ENCODE assay signal across 22 cellular contexts in genomic region chr13:34412817-34413365, GRCh38.
A peak's percentile ranks its signal among the peaks of the same experiment; 100 is the strongest.
DNase-seq lines count a peak whose midpoint lies in the region; ATAC-seq, FAIRE-seq and TF ChIP-seq lines count a peak whose summit lies in the region.
"Had no signal": no experiment of that assay in that cellular context is flagged by ENCODE, and none has a peak within 500 bp of the region (broad histone marks: within the 10 kb centered on the region; RNA-seq: fewer than 3 reads in every experiment).

No MANE protein-coding gene starts in this region.

- H4K20me1 ChIP-seq in SK-N-SH (ENCODE audit: insufficient read depth) (no peaks in the 10 kb centered on the region), smooth muscle cell (ENCODE audit: low read depth) (no peaks in the 10 kb centered on the region)
- H4K20me1 ChIP-seq: BLaER1 treated with 17β-estradiol and CSF1 and Interleukin-3, amounts not matched to agents 10 nM and 100 nM had no signal

- no peaks in the 10 kb centered on the region for H3K36me3 ChIP-seq in SK-N-SH (replicated peaks in 1 of 2; ENCODE audit: control insufficient read depth in 1 of 2, insufficient read depth in 2 of 2, low read length in 1 of 2)
- H3K36me3 ChIP-seq in smooth muscle cell (ENCODE audit: low read depth): no peaks in the 10 kb centered on the region
- H3K36me3 ChIP-seq: BLaER1 treated with 17β-estradiol and CSF1 and Interleukin-3, amounts not matched to agents 10 nM and 100 nM; gastrocnemius medialis; prostate gland; upper lobe of left lung had no signal

- H3K9ac ChIP-seq in SK-N-SH: no peak overlapping the region; the same call in 1 of the 2 replicates
- H3K9ac ChIP-seq in smooth muscle cell (ENCODE audit: low read depth): no peak overlapping the region
- H3K9ac ChIP-seq: BLaER1 treated with 17β-estradiol and CSF1 and Interleukin-3, amounts not matched to agents 10 nM and 100 nM had no signal

- no peaks in the 10 kb centered on the region for H3K9me2 ChIP-seq in SK-N-SH

- TF ChIP-seq RAD21 in SK-N-SH (IDR thresholded peaks at IDR 0.05; ENCODE audit: low read length): no peak

- TF ChIP-seq EP300 in SK-N-SH (IDR thresholded peaks at IDR 0.05; ENCODE audit: borderline replicate concordance in 1 of 2, low read depth in 1 of 2, low read length in 1 of 2): peak in 1 of 2 experiments; percentile 14; a peak in 1 of 4 replicates

- TF ChIP-seq CTCF in SK-N-SH (IDR thresholded peaks at IDR 0.05) (no peak), smooth muscle cell (IDR thresholded peaks at IDR 0.05; ENCODE audit: borderline replicate concordance, insufficient read depth, poor library complexity, severe bottlenecking) (no peak)

- peak; percentile 81 for ATAC-seq in esophagus mucosa
- ATAC-seq: gastrocnemius medialis; naive thymus-derived CD8-positive, alpha-beta T cell; stimulated activated naive CD8-positive, alpha-beta T cell treated with anti-CD3 and anti-CD28 coated beads, Interleukin-15, Interleukin-2, amounts not matched to agents 100 U/mL and 50 U/mL, for 24 hours had no signal

- H3K4me1 ChIP-seq in SK-N-SH (ENCODE audit: control insufficient read depth in 1 of 2, insufficient read depth in 2 of 2, low read depth in 1 of 2, low read length in 1 of 2): peaks cover 14 to 16% of the 10 kb centered on the region in 2 experiments
- H3K4me1 ChIP-seq in smooth muscle cell (ENCODE audit: low read depth): no peaks in the 10 kb centered on the region
- H3K4me1 ChIP-seq: prostate gland, upper lobe of left lung had no signal

- H2AFZ ChIP-seq in SK-N-SH (ENCODE audit: low read depth): peak overlapping the region; percentile 53
- H2AFZ ChIP-seq in smooth muscle cell (ENCODE audit: low read depth): no peak overlapping the region

- H3K79me2 ChIP-seq in SK-N-SH (ENCODE audit: insufficient read depth) (no peaks in the 10 kb centered on the region), smooth muscle cell (ENCODE audit: low read depth) (no peaks in the 10 kb centered on the region)

- peak overlapping the region; percentile 53 for H3K4me2 ChIP-seq in SK-N-SH
- H3K4me2 ChIP-seq in smooth muscle cell: peak overlapping the region; percentile 31

- FAIRE-seq in RCC 7860 (lab: Jason Lieb, UNC): no peak

- H3K27ac ChIP-seq in SK-N-SH (ENCODE audit: low read depth in 2 of 2, low read length in 1 of 2) (peak overlapping the region in 1 of 2 experiments; percentile 78; a peak in 2 of 4 replicates), smooth muscle cell (ENCODE audit: low read depth) (peak overlapping the region; percentile 35)
- H3K27ac ChIP-seq: 22Rv1, gastrocnemius medialis, prostate gland, SK-N-MC, upper lobe of left lung had no signal

- POLR2A ChIA-PET in SK-N-SH (lab: Yijun Ruan, JAX): no interaction called here

- H3K27me3 ChIP-seq in SK-N-SH (ENCODE audit: insufficient read depth) (no peaks in the 10 kb centered on the region), smooth muscle cell (ENCODE audit: low read depth) (no peaks in the 10 kb centered on the region)
- H3K27me3 ChIP-seq: BLaER1 treated with 17β-estradiol and CSF1 and Interleukin-3, amounts not matched to agents 10 nM and 100 nM; gastrocnemius medialis; upper lobe of left lung had no signal

- DNase-seq in DMS53 (lab: John Stamatoyannopoulos, UW) (peak; percentile 40), DMS53 treated with DMSO at 0.1 percent for 48 hours (lab: John Stamatoyannopoulos, UW; ENCODE audit: unreplicated experiment) (no peak), SK-N-SH (no peak), smooth muscle cell (lab: John Stamatoyannopoulos, UW; ENCODE audit: unreplicated experiment) (no peak), RCC 7860 (ENCODE audit: low spot score) (no peak), NCI-H2196 (lab: John Stamatoyannopoulos, UW; ENCODE audit: unreplicated experiment) (no peak)
- no peak for DNase-seq in stimulated activated CD4-positive, alpha-beta T cell treated with anti-CD3 and anti-CD28 coated beads, Interleukin-4, amount 100 ng/mL, for 24 hours
- DNase-seq: activated CD4-positive, alpha-beta T cell treated with anti-CD3 and anti-CD28 coated beads, Interleukin-2, amount 50 U/mL, for 4 hours; activated T-cell treated with anti-CD3 and anti-CD28 coated beads, Interleukin-2, amount 50 U/mL, for 1 hour; effector CD8-positive, alpha-beta T cell; gastrocnemius medialis; IMR-90; naive thymus-derived CD8-positive, alpha-beta T cell; NCI-H1105 treated with DMSO at 0.1 percent for 48 hours; stimulated activated naive CD8-positive, alpha-beta T cell treated with anti-CD3 and anti-CD28 coated beads, Interleukin-15, Interleukin-2, amounts not matched to agents 100 U/mL and 50 U/mL, for 24 hours; upper lobe of left lung had no signal

- H3K4me3 ChIP-seq in SK-N-SH (ENCODE audit: low read depth in 2 of 2, low read length in 1 of 2) (no peak overlapping the region), smooth muscle cell (no peak overlapping the region)
- H3K4me3 ChIP-seq: BLaER1 treated with 17β-estradiol and CSF1 and Interleukin-3, amounts not matched to agents 10 nM and 100 nM; gastrocnemius medialis; lung; prostate gland; SK-N-MC; upper lobe of left lung had no signal

- CTCF ChIA-PET in SK-N-SH (lab: Yijun Ruan, JAX): no interaction called here

- H3K9me3 ChIP-seq in SK-N-SH: no peaks in the 10 kb centered on the region
- no peaks in the 10 kb centered on the region for H3K9me3 ChIP-seq in smooth muscle cell (replicated peaks; ENCODE audit: low read depth)
- H3K9me3 ChIP-seq: BLaER1 treated with 17β-estradiol and CSF1 and Interleukin-3, amounts not matched to agents 10 nM and 100 nM; gastrocnemius medialis; prostate gland; upper lobe of left lung had no signal

- WGBS in SK-N-SH (ENCODE audit: low lambda C conversion rate): 70% methylated on average over 2 of the region's 2 CpGs
- 80% methylated on average over 2 of the region's 2 CpGs for WGBS in smooth muscle cell (ENCODE audit: low lambda C conversion rate)

- H3F3A ChIP-seq in SK-N-SH (replicated peaks; ENCODE audit: insufficient read depth) (peaks cover 17% of the 10 kb centered on the region), smooth muscle cell (ENCODE audit: low read depth) (no peaks in the 10 kb centered on the region)

TF ChIP-seq in SK-N-SH, 30 proteins besides CTCF, POLR2A, EP300 and RAD21:
- TF ChIP-seq MEF2A (IDR thresholded peaks at IDR 0.05; ENCODE audit: borderline replicate concordance, low read depth): no peak
- TF ChIP-seq NFIC (IDR thresholded peaks at IDR 0.05; ENCODE audit: borderline replicate concordance): no peak
- TF ChIP-seq FOXJ3 (CRISPR knock-in tag; IDR thresholded peaks at IDR 0.05): no peak
- peak; percentile 44; the same call in 1 of the 2 replicates for TF ChIP-seq FOSL2 (IDR thresholded peaks at IDR 0.05; ENCODE audit: borderline replicate concordance, low read depth)
- peak; percentile 46; the same call in 1 of the 2 replicates for TF ChIP-seq TCF12 (IDR thresholded peaks at IDR 0.05)
- TF ChIP-seq, protein P1, sequence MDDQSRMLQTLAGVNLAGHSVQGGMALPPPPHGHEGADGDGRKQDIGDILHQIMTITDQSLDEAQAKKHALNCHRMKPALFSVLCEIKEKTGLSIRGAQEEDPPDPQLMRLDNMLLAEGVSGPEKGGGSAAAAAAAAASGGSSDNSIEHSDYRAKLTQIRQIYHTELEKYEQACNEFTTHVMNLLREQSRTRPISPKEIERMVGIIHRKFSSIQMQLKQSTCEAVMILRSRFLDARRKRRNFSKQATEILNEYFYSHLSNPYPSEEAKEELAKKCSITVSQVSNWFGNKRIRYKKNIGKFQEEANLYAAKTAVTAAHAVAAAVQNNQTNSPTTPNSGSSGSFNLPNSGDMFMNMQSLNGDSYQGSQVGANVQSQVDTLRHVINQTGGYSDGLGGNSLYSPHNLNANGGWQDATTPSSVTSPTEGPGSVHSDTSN (IDR thresholded peaks at IDR 0.05): no peak; the same call in none of the 2 replicates
TF ChIP-seq in SK-N-SH: peak in this region for 2.
